In genomic region chr17:20086416-20087074, GRCh38 we compare ENCODE assay signal across 1 cellular context.
TF ChIP-seq lines count a peak whose summit lies in the region.

No MANE protein-coding gene starts in this region.

TF ChIP-seq in HEK293, 187 proteins besides CTCF, POLR2A, EP300 and RAD21 (continued from another document):
- TF ChIP-seq, protein P1, sequence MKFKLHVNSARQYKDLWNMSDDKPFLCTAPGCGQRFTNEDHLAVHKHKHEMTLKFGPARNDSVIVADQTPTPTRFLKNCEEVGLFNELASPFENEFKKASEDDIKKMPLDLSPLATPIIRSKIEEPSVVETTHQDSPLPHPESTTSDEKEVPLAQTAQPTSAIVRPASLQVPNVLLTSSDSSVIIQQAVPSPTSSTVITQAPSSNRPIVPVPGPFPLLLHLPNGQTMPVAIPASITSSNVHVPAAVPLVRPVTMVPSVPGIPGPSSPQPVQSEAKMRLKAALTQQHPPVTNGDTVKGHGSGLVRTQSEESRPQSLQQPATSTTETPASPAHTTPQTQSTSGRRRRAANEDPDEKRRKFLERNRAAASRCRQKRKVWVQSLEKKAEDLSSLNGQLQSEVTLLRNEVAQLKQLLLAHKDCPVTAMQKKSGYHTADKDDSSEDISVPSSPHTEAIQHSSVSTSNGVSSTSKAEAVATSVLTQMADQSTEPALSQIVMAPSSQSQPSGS (tag by site-specific recombination; IDR thresholded peaks at IDR 0.05; ENCODE audit: low read depth) = no peak
